16 cellular contexts compared by ENCODE assay signal in genomic region chr10:12684784-12685183, GRCh38.
"Had no signal": no experiment of that assay in that cellular context is flagged by ENCODE, and none has a peak within 500 bp of the region (broad histone marks: within the 10 kb centered on the region; RNA-seq: fewer than 3 reads in every experiment).

No MANE protein-coding gene starts in this region.

- H3K36me3 ChIP-seq: neutrophil, suprapubic skin, thyroid gland had no signal

- DNase-seq: effector memory CD8-positive, alpha-beta T cell; glutamatergic neuron; mesendoderm; naive thymus-derived CD8-positive, alpha-beta T cell; posterior cingulate gyrus; stimulated activated CD4-positive, alpha-beta T cell treated with anti-CD3 and anti-CD28 coated beads, Interleukin-2, amount 100 ng/mL, for 48 hours; stimulated activated naive CD8-positive, alpha-beta T cell treated with anti-CD3 and anti-CD28 coated beads, Interleukin-15, Interleukin-2, amounts not matched to agents 100 U/mL and 50 U/mL, for 24 hours; thyroid gland had no signal

- ATAC-seq: effector memory CD8-positive, alpha-beta T cell; gastroesophageal sphincter; naive thymus-derived CD8-positive, alpha-beta T cell; sciatic nerve; stimulated activated naive CD8-positive, alpha-beta T cell treated with anti-CD3 and anti-CD28 coated beads, Interleukin-15, Interleukin-2, amounts not matched to agents 100 U/mL and 50 U/mL, for 24 hours had no signal

- H3K27ac Mint-ChIP-seq: type B pancreatic cell had no signal

- H3K4me3 ChIP-seq: esophagus muscularis mucosa, gastroesophageal sphincter, skin epidermis, suprapubic skin, thyroid gland had no signal

- H3K27me3 ChIP-seq: esophagus muscularis mucosa, gastroesophageal sphincter, neutrophil, suprapubic skin, thyroid gland had no signal

- H3K4me3 Mint-ChIP-seq: effector memory CD8-positive, alpha-beta T cell; naive thymus-derived CD8-positive, alpha-beta T cell; type B pancreatic cell had no signal

- H3K9me3 ChIP-seq: esophagus muscularis mucosa, gastroesophageal sphincter, neutrophil, suprapubic skin, thyroid gland had no signal

- H3K9me3 Mint-ChIP-seq: effector memory CD8-positive, alpha-beta T cell; naive thymus-derived CD8-positive, alpha-beta T cell; type B pancreatic cell had no signal

- H3K27ac ChIP-seq: epithelial cell of prostate, esophagus muscularis mucosa, gastroesophageal sphincter, neutrophil, suprapubic skin, thyroid gland had no signal

- H3K27me3 Mint-ChIP-seq: effector memory CD8-positive, alpha-beta T cell; naive thymus-derived CD8-positive, alpha-beta T cell; type B pancreatic cell had no signal

- H3K36me3 Mint-ChIP-seq: type B pancreatic cell had no signal

- H3K4me1 ChIP-seq: gastroesophageal sphincter, suprapubic skin, thyroid gland had no signal
